8 cellular contexts compared by ENCODE assay signal in the genomic region with DNA sequence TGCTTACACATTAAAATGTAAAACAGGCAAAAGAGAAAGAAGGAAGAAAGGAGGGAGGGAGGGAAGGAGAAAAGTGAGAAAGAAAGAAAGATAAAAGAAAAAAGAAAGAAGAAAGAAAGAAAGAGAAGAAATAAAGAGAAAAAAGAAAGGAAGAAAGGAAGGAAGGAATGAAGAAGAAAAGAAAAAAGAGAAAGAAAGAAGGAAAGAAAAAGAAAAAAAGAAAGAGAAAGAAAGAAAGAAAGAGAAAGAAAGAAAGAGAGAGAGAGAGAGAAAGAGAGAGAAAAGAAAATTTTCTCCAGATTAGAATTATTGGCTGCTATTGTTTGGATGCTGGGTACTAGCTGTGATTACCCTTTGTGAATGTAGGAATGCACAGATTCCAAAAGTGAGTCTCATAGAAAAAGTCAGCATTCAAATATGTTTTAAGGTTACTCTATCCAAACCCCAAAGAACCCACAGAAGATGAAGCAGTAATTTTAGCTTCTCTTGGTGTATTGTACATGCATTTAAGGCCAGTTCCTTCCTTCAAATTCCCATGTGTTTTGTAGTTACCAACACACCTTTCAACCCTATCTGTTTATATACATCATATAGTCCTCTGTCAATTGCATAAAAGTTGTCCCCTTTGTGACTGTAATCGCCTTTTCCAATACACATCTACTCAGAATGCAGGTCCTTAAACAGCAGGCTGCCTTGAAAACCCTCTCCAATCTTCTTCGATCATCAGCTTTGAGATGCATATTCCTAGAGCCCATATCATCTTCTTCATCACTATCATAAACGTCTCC. TPM values are rescaled to one million over a fixed set of nuclear protein-coding genes. Genes with fewer than 3 reads are reported as not detected.
DNase-seq lines count a peak whose midpoint lies in the region; ATAC-seq lines count a peak whose summit lies in the region.

No MANE protein-coding gene starts in this region.

- peaks cover 13% of the 10 kb centered on the region for H3K36me3 Mint-ChIP-seq in activated naive CD8-positive, alpha-beta T cell treated with anti-CD3 and anti-CD28 coated beads, Interleukin-2, amount 10 ng/mL, durations not matched to agents 7 days and 5 days

- peaks cover 0 to 4% (median 0%) of the 10 kb centered on the region in 5 donors for H3K36me3 ChIP-seq in subcutaneous abdominal adipose tissue (ENCODE audit: control insufficient read depth in 5 of 5, insufficient read depth in 5 of 5, low read length in 5 of 5)

- no peaks in the 10 kb centered on the region for H3K27me3 Mint-ChIP-seq in activated naive CD8-positive, alpha-beta T cell treated with anti-CD3 and anti-CD28 coated beads, Interleukin-2, amount 10 ng/mL, durations not matched to agents 7 days and 5 days

- H3K9ac ChIP-seq in subcutaneous abdominal adipose tissue (ENCODE audit: low read length in 5 of 5) = peak overlapping the region; percentile 32 to 97 (median 75)

- H3K4me1 ChIP-seq in subcutaneous abdominal adipose tissue (ENCODE audit: control insufficient read depth in 5 of 5, insufficient read depth in 5 of 5, low read length in 5 of 5) = peaks cover 0 to 43% (median 40%) of the 10 kb centered on the region in 5 donors

- H3K4me3 ChIP-seq in subcutaneous abdominal adipose tissue (ENCODE audit: low read depth in 1 of 5, low read length in 5 of 5) = peak overlapping the region; percentile 77 to 94 (median 91)

- ATAC-seq in HG03064 (IDR thresholded peaks at IDR 0.05; ENCODE audit: low read depth, unreplicated experiment) = peak; percentile 1
- ATAC-seq in activated naive CD8-positive, alpha-beta T cell treated with anti-CD3 and anti-CD28 coated beads, Interleukin-2, amount 10 ng/mL, durations not matched to agents 7 days and 5 days (ENCODE audit: low read depth) = no peak
- ATAC-seq in GM21423 (IDR thresholded peaks at IDR 0.05; ENCODE audit: unreplicated experiment) = no peak
- no peak for ATAC-seq in HG02798 (IDR thresholded peaks at IDR 0.05; ENCODE audit: poor library complexity, unreplicated experiment)

- peak overlapping the region; percentile 92 for H3K4me3 Mint-ChIP-seq in activated naive CD8-positive, alpha-beta T cell treated with anti-CD3 and anti-CD28 coated beads, Interleukin-2, amount 10 ng/mL, durations not matched to agents 7 days and 5 days

- POLR2A ChIA-PET in activated naive CD8-positive, alpha-beta T cell treated with anti-CD3 and anti-CD28 coated beads, Interleukin-2, amount 10 ng/mL, durations not matched to agents 7 days and 5 days (lab: Charles Lee) = interaction anchor here (0.6 to 6.4 kb wide), 7 partner anchors 9 to 614 kb away, joined by 3 to 49 read pairs (median 4); partner anchors contain the start of genes DTX4 and FAM111B

- no peaks in the 10 kb centered on the region for H3K9me3 ChIP-seq in subcutaneous abdominal adipose tissue (ENCODE audit: control insufficient read depth in 5 of 5, low read length in 5 of 5)

- peak; percentile 70 for DNase-seq in EH (ENCODE audit: low read depth)
- DNase-seq in activated naive CD8-positive, alpha-beta T cell treated with anti-CD3 and anti-CD28 coated beads, Interleukin-2, amount 10 ng/mL, durations not matched to agents 7 days and 5 days = no peak
- DNase-seq in iris pigment epithelial cell (ENCODE audit: low read depth) = peak; percentile 45
- DNase-seq in NCI-H82 (lab: John Stamatoyannopoulos, UW) = no peak

- peaks cover 26% of the 10 kb centered on the region for H3K4me1 Mint-ChIP-seq in activated naive CD8-positive, alpha-beta T cell treated with anti-CD3 and anti-CD28 coated beads, Interleukin-2, amount 10 ng/mL, durations not matched to agents 7 days and 5 days

- no peaks in the 10 kb centered on the region for H3K9me3 Mint-ChIP-seq in activated naive CD8-positive, alpha-beta T cell treated with anti-CD3 and anti-CD28 coated beads, Interleukin-2, amount 10 ng/mL, durations not matched to agents 7 days and 5 days

- H3K27ac ChIP-seq in subcutaneous abdominal adipose tissue (ENCODE audit: low read depth, low read length) = peak overlapping the region; percentile 92

- peak overlapping the region; percentile 93 for H3K27ac Mint-ChIP-seq in activated naive CD8-positive, alpha-beta T cell treated with anti-CD3 and anti-CD28 coated beads, Interleukin-2, amount 10 ng/mL, durations not matched to agents 7 days and 5 days

- no peaks in the 10 kb centered on the region for H3K27me3 ChIP-seq in subcutaneous abdominal adipose tissue (ENCODE audit: control insufficient read depth in 5 of 5, insufficient read depth in 4 of 5, low read length in 5 of 5)

RNA-seq across cellular contexts. Expression of gene FAM111A, which starts 0.8 kb away (rescaled TPM):
- total RNA-seq in activated naive CD8-positive, alpha-beta T cell treated with anti-CD3 and anti-CD28 coated beads, Interleukin-2, amount 10 ng/mL, durations not matched to agents 7 days and 5 days = 100 to 1,000 TPM; 147 to 153 TPM

RNA-seq across cellular contexts. Expression of gene DTX4, which starts 30.1 kb away (rescaled TPM):
- total RNA-seq in activated naive CD8-positive, alpha-beta T cell treated with anti-CD3 and anti-CD28 coated beads, Interleukin-2, amount 10 ng/mL, durations not matched to agents 7 days and 5 days = under 1 TPM; 0.47 to 0.94 TPM

RNA-seq across cellular contexts. Expression of gene FAM111B, which starts 34.8 kb away (rescaled TPM):
- total RNA-seq in activated naive CD8-positive, alpha-beta T cell treated with anti-CD3 and anti-CD28 coated beads, Interleukin-2, amount 10 ng/mL, durations not matched to agents 7 days and 5 days = 10 to 100 TPM; 43.8 to 45.1 TPM

RNA-seq across cellular contexts. Expression of gene GLYATL1B, which starts 55.8 kb away (rescaled TPM):
- total RNA-seq in activated naive CD8-positive, alpha-beta T cell treated with anti-CD3 and anti-CD28 coated beads, Interleukin-2, amount 10 ng/mL, durations not matched to agents 7 days and 5 days = not detected

Comparison
In these comparisons a context has a peak if more than half of its experiments do, and no peak if none do; other contexts are left out.
1. DNase-seq: peak in EH (single experiment) and iris pigment epithelial cell (single experiment); none in activated naive CD8-positive, alpha-beta T cell treated with anti-CD3 and anti-CD28 coated beads, Interleukin-2, amount 10 ng/mL, durations not matched to agents 7 days and 5 days (single experiment) and NCI-H82 (single experiment).